ENCODE assay signal across 8 cellular contexts in genomic region chr5:17190242-17190778, GRCh38. TPM values are rescaled to one million over a fixed set of nuclear protein-coding genes. Genes with fewer than 3 reads are reported as not detected.
DNase-seq lines count a peak whose midpoint lies in the region; ATAC-seq and TF ChIP-seq lines count a peak whose summit lies in the region.

No MANE protein-coding gene starts in this region.

- intact Hi-C loops in ascending aorta (cut with DNase I) = loop anchor here (1.0 to 5.0 kb wide), 2 partner anchors 63 to 399 kb away; no protein-coding TSS in a partner anchor

- peak; percentile 62 for DNase-seq in CD1c-positive myeloid dendritic cell (ENCODE audit: extremely low spot score)
- peak; percentile 65 for DNase-seq in NCI-H226
- no peak for DNase-seq in ascending aorta (ENCODE audit: low spot score in 2 of 2)
- DNase-seq in iPS-NIHi11 (ENCODE audit: low spot score) = peak; percentile 31
- DNase-seq in superior temporal gyrus (ENCODE audit: extremely low spot score) = peak; percentile 86
- DNase-seq in HuH-7.5 (ENCODE audit: low spot score) = no peak

- no peak overlapping the region for H3K4me3 ChIP-seq in ascending aorta

- H3K9me3 ChIP-seq in ascending aorta = no peaks in the 10 kb centered on the region

- H3K27ac ChIP-seq in ascending aorta = no peak overlapping the region

- no peaks in the 10 kb centered on the region for H3K27me3 ChIP-seq in ascending aorta

- H3K4me1 ChIP-seq in ascending aorta = no peaks in the 10 kb centered on the region

- peak; percentile 69 for ATAC-seq in GM21723 (IDR thresholded peaks at IDR 0.05; ENCODE audit: unreplicated experiment)
- no peak for ATAC-seq in HG02642 (IDR thresholded peaks at IDR 0.05; ENCODE audit: poor library complexity, unreplicated experiment)

- H3K36me3 ChIP-seq in ascending aorta = no peaks in the 10 kb centered on the region

- peak; percentile 47 to 83 (median 78) for TF ChIP-seq CTCF in ascending aorta (IDR thresholded peaks at IDR 0.05)

RNA-seq across cellular contexts. Expression of gene BASP1, which starts 27.1 kb away (rescaled TPM):
- 69.1 TPM for total RNA-seq in ascending aorta

Comparison
In these comparisons a context has a peak if more than half of its experiments do, and no peak if none do; other contexts are left out.
1. DNase-seq: peak in CD1c-positive myeloid dendritic cell (single experiment), NCI-H226 (single experiment), iPS-NIHi11 (single experiment) and superior temporal gyrus (single experiment); none in ascending aorta (0 of 2) and HuH-7.5 (single experiment).